8 cellular contexts compared by ENCODE assay signal in genomic region chr2:130836501-130837174, GRCh38. TPM values are rescaled to one million over a fixed set of nuclear protein-coding genes. Genes with fewer than 3 reads are reported as not detected.
DNase-seq lines count a peak whose midpoint lies in the region; ATAC-seq and TF ChIP-seq lines count a peak whose summit lies in the region.

A gene with protein sequence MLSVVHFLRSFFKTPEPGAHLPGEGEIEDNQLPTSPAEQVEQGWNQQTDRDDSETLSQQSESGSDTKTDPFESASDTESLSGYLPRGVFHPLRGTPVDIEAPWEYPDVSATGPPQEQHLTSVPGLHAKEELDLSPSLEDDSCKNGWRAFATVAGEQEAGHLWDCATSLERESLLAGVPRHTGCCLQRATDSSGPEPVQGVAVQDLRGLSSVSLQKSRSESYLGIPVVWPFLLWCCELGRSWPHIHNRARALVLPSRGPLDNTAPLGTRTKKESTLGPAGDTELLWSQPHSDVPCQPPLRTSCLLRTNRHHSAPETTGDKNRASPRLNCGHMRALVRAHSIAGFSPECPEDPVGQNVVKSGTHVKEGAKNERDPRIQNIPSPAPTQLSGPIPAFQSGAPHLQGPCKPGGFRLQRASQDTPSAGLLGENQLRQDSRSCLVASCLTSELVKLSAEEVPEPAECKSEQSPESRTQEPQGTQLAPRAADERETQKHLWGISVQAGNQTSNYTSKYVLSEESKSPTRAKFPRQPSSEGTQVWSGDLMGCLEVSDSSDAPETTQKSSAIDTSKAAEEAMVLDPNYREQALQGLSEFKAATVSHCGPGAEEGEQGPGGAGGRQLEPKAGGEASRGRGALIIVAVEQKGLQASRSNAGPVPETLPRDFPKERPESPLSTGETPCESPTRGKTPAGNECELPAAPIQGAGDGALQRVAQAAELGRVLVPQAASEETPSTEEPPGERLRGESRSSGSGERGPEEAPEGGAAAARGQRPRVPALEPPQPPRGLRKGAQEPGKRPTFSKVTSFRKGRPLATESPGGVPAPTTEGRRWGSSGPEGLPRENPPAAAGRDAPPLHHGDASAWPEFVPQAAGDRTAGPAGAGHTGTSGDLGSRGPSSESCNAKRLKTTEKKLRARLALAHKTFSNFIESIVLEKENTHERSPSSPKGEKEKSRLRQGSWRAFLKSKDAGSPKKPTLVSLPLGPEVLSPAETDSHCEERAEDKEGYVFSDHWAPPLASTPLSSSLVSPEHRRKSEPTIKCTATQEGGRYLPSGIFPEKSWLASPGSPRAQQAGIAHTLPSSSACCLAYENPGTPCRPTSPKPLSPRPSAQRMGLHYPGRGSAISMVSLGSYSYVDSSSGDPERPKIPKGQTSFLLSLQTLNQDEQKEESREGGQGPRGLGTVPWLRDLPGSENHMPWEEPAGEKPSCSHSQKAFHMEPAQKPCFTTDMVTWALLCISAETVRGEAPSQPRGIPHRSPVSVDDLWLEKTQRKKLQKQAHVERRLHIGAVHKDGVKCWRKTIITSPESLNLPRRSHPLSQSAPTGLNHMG (N-terminal part only) (plus strand): TSS chr2:130836914. CDS start chr2:130836954, 40 bp downstream.

- DNase-seq in NCI-H748 (lab: John Stamatoyannopoulos, UW; ENCODE audit: unreplicated experiment) (peak; percentile 35), NCI-H748 treated with DMSO at 0.1 percent for 48 hours (lab: John Stamatoyannopoulos, UW) (no peak), HPDE6-E6E7 (ENCODE audit: extremely low spot score) (peak; percentile 79), spleen (peak; percentile 73), UCSD-AML1 (lab: John Stamatoyannopoulos, UW; ENCODE audit: unreplicated experiment) (no peak)
- DNase-seq in activated naive CD8-positive, alpha-beta T cell treated with anti-CD3 and anti-CD28 coated beads, Interleukin-2, amount 10 ng/mL, durations not matched to agents 7 days and 5 days: peak; percentile 63

- no peaks in the 10 kb centered on the region for H3K36me3 Mint-ChIP-seq in activated naive CD8-positive, alpha-beta T cell treated with anti-CD3 and anti-CD28 coated beads, Interleukin-2, amount 10 ng/mL, durations not matched to agents 7 days and 5 days

- TF ChIP-seq CTCF in spleen (IDR thresholded peaks at IDR 0.05 in 8 of 11, conservative IDR thresholded peaks at IDR 0.05 in 3 of 11): no peak

- peaks cover 48% of the 10 kb centered on the region for H3K27me3 Mint-ChIP-seq in activated naive CD8-positive, alpha-beta T cell treated with anti-CD3 and anti-CD28 coated beads, Interleukin-2, amount 10 ng/mL, durations not matched to agents 7 days and 5 days

- H3K4me3 ChIP-seq in iPS-15b (ENCODE audit: low read depth, low read length): peak within 1 kb of the TSS; percentile 61
- peak within 1 kb of the TSS in 7 of 8 donors; percentile 19 to 64 (median 25) for H3K4me3 ChIP-seq in spleen

- peak within 1 kb of the TSS; percentile 49 for H3K4me3 Mint-ChIP-seq in activated naive CD8-positive, alpha-beta T cell treated with anti-CD3 and anti-CD28 coated beads, Interleukin-2, amount 10 ng/mL, durations not matched to agents 7 days and 5 days

- POLR2A ChIA-PET in activated naive CD8-positive, alpha-beta T cell treated with anti-CD3 and anti-CD28 coated beads, Interleukin-2, amount 10 ng/mL, durations not matched to agents 7 days and 5 days (lab: Charles Lee): no interaction called here

- 5 to 28% (median 7%) methylated on average over 13 to 70 of the region's 70 CpGs for WGBS in spleen, 5 donors

- H3K9ac ChIP-seq in iPS-15b (ENCODE audit: low read depth, low read length): no peak within 1 kb of the TSS

- H3K4me1 ChIP-seq in iPS-15b (ENCODE audit: control insufficient read depth, insufficient read depth, low read length): no peaks in the 10 kb centered on the region
- peaks cover 0 to 18% (median 14%) of the 10 kb centered on the region in 6 donors for H3K4me1 ChIP-seq in spleen

- H3K27me3 ChIP-seq in iPS-15b (ENCODE audit: control insufficient read depth, insufficient read depth, low read length) (peaks cover 14% of the 10 kb centered on the region), spleen (replicated peaks in 1 of 7) (peaks cover 4 to 88% (median 26%) of the 10 kb centered on the region in 7 donors)

- no peaks in the 10 kb centered on the region for H3K4me1 Mint-ChIP-seq in activated naive CD8-positive, alpha-beta T cell treated with anti-CD3 and anti-CD28 coated beads, Interleukin-2, amount 10 ng/mL, durations not matched to agents 7 days and 5 days

- H3K27ac ChIP-seq in spleen: no peak within 1 kb of the TSS

- no peak within 1 kb of the TSS for H3K27ac Mint-ChIP-seq in activated naive CD8-positive, alpha-beta T cell treated with anti-CD3 and anti-CD28 coated beads, Interleukin-2, amount 10 ng/mL, durations not matched to agents 7 days and 5 days

- H3K9me3 ChIP-seq in iPS-15b (ENCODE audit: control insufficient read depth, insufficient read depth, low read length) (no peaks in the 10 kb centered on the region), spleen (no peaks in the 10 kb centered on the region)

- H3K36me3 ChIP-seq in iPS-15b (ENCODE audit: control insufficient read depth, insufficient read depth, low read length) (no peaks in the 10 kb centered on the region), spleen (no peaks in the 10 kb centered on the region)

- ATAC-seq in activated naive CD8-positive, alpha-beta T cell treated with anti-CD3 and anti-CD28 coated beads, Interleukin-2, amount 10 ng/mL, durations not matched to agents 7 days and 5 days (ENCODE audit: low read depth): peak; percentile 79
- ATAC-seq in HG03354 (IDR thresholded peaks at IDR 0.05; ENCODE audit: poor library complexity, severe bottlenecking, unreplicated experiment): no peak

- intact Hi-C loops in spleen (cut with DNase I; ENCODE audit: low total_unique reads): no loop called here

- no peak for TF ChIP-seq POLR2A in spleen (IDR thresholded peaks at IDR 0.05)

- H3K9me3 Mint-ChIP-seq in activated naive CD8-positive, alpha-beta T cell treated with anti-CD3 and anti-CD28 coated beads, Interleukin-2, amount 10 ng/mL, durations not matched to agents 7 days and 5 days: no peaks in the 10 kb centered on the region

RNA-seq across cellular contexts. Expression of the gene that starts here (rescaled TPM):
- 1 to 10 TPM; 3.7 to 5.4 TPM for total RNA-seq in activated naive CD8-positive, alpha-beta T cell treated with anti-CD3 and anti-CD28 coated beads, Interleukin-2, amount 10 ng/mL, durations not matched to agents 7 days and 5 days
- total RNA-seq in spleen: under 1 TPM in 5 of 7 donors, not detected in 2; 0.30 to 0.88 (median 0.43) TPM
- polyA plus RNA-seq in spleen: under 1 TPM; 0.19 to 0.52 (median 0.50) TPM

Comparison
In these comparisons a context has a peak if more than half of its experiments do, and no peak if none do; other contexts are left out.
1. DNase-seq: peak in NCI-H748 (single experiment), HPDE6-E6E7 (single experiment) and activated naive CD8-positive, alpha-beta T cell treated with anti-CD3 and anti-CD28 coated beads, Interleukin-2, amount 10 ng/mL, durations not matched to agents 7 days and 5 days (single experiment); none in NCI-H748 treated with DMSO at 0.1 percent for 48 hours (single experiment) and UCSD-AML1 (single experiment).
2. Peak in DNase-seq and H3K4me3 ChIP-seq in spleen; RNA of the gene not detected or under 1 TPM.